In the genomic region with DNA sequence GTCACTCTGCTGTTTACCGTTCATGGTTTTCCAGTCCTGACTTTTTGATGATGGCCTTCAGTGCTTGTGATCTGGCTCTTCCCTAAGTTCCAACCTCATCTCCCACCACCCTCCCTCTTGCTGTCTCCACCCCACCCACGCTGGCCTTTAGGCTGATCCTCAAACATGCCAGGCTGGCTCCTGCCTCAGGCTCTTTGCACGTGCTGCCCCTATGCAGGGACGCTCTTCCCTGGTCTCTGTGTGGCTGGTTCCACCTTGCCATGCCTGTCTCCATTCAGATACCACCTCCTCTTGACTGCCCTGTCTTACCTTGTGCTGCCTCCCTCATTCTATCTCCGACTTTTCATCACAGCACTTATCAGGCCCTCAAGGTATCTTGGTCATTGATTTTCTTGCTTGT, we compare ENCODE assay signal across 25 cellular contexts.
"Had no signal": no experiment of that assay in that cellular context is flagged by ENCODE, and none has a peak within 500 bp of the region (broad histone marks: within the 10 kb centered on the region; RNA-seq: fewer than 3 reads in every experiment).

No MANE protein-coding gene starts in this region.

- H3K27ac ChIP-seq: coronary artery, epithelial cell of prostate, esophagus squamous epithelium, gastrocnemius medialis, heart right ventricle, left lung, lower lobe of right lung had no signal

- H3K4me3 ChIP-seq: coronary artery, dorsolateral prefrontal cortex, esophagus squamous epithelium, gastrocnemius medialis, heart right ventricle, left lung, lower lobe of right lung, mucosa of descending colon had no signal

- H3K4me3 Mint-ChIP-seq: mesothelial cell of epicardium had no signal

- DNase-seq: dermis blood vessel endothelial cell; dorsolateral prefrontal cortex; effector CD4-positive, alpha-beta T cell; effector memory CD4-positive, alpha-beta T cell; erythroblast; esophagus squamous epithelium; foreskin fibroblast; foreskin melanocyte; gastrocnemius medialis; glutamatergic neuron; heart right ventricle; hippocampal formation; left cardiac atrium; left lung; left ventricle myocardium superior; lower lobe of right lung; mesenchymal stem cell; mucosa of descending colon had no signal

- H3K36me3 ChIP-seq: left lung, lower lobe of right lung had no signal

- H3K36me3 Mint-ChIP-seq: mesothelial cell of epicardium had no signal

- H3K9me3 Mint-ChIP-seq: mesothelial cell of epicardium had no signal

- FAIRE-seq: colon, islet of Langerhans, keratinocyte had no signal

- H3K27ac Mint-ChIP-seq: mesothelial cell of epicardium had no signal

- H3K4me1 ChIP-seq: gastrocnemius medialis, heart right ventricle, left lung, lower lobe of right lung had no signal

- H3K4me1 Mint-ChIP-seq: mesothelial cell of epicardium had no signal

- ATAC-seq: esophagus mucosa, gastrocnemius medialis, heart right ventricle, left cardiac atrium, left lung, left ventricle myocardium superior, lower lobe of right lung, mucosa of descending colon had no signal

- H3K27me3 ChIP-seq: dorsolateral prefrontal cortex, esophagus squamous epithelium, gastrocnemius medialis, heart right ventricle, left lung had no signal

- H3K9me3 ChIP-seq: esophagus squamous epithelium, gastrocnemius medialis, heart right ventricle, left lung, lower lobe of right lung, mucosa of descending colon had no signal
